In genomic region chr16:73069581-73070262, GRCh38 we compare ENCODE assay signal across 11 cellular contexts. TPM values are rescaled to one million over a fixed set of nuclear protein-coding genes. Genes with fewer than 3 reads are reported as not detected.
DNase-seq lines count a peak whose midpoint lies in the region; ATAC-seq and TF ChIP-seq lines count a peak whose summit lies in the region.
"Had no signal": no experiment of that assay in that cellular context is flagged by ENCODE, and none has a peak within 500 bp of the region (broad histone marks: within the 10 kb centered on the region; RNA-seq: fewer than 3 reads in every experiment).

No MANE protein-coding gene starts in this region.

- no peak for DNase-seq in HFFc6
- DNase-seq in caudate nucleus (lab: John Stamatoyannopoulos, UW) = no peak
- DNase-seq in lower lobe of right lung = no peak
- DNase-seq in stomach = no peak
- no peak for DNase-seq in C1 segment of cervical spinal cord (lab: John Stamatoyannopoulos, UW)
- DNase-seq in NCI-H187 treated with DMSO at 0.1 percent for 48 hours (lab: John Stamatoyannopoulos, UW) = no peak
- DNase-seq: activated CD4-positive, alpha-beta T cell treated with anti-CD3 and anti-CD28 coated beads, Interleukin-2, amount 10 ng/mL, durations not matched to agents 7 days and 5 days had no signal

- intact Hi-C loops in lower lobe of right lung (cut with DNase I) = no loop called here
- intact Hi-C loops in stomach (cut with DNase I; ENCODE audit: low total_unique reads) = no loop called here

- peaks cover 5% of the 10 kb centered on the region; the same call in 1 of the 2 replicates for H3K27me3 Mint-ChIP-seq in HFFc6 (ENCODE audit: insufficient read depth)

- TF ChIP-seq EP300 in stomach (IDR thresholded peaks at IDR 0.05) = no peak

- H3K27me3 ChIP-seq in lower lobe of right lung (ENCODE audit: low read depth) = peaks cover 22% of the 10 kb centered on the region
- H3K27me3 ChIP-seq in stomach = peaks cover 0 to 29% (median 26%) of the 10 kb centered on the region in 3 donors

- no peak for ATAC-seq in lower lobe of right lung
- ATAC-seq in GM19351 (IDR thresholded peaks at IDR 0.05; ENCODE audit: unreplicated experiment) = no peak
- no peak for ATAC-seq in GM18520 (IDR thresholded peaks at IDR 0.05; ENCODE audit: unreplicated experiment)

- peak overlapping the region; percentile 100 for H3K27ac Mint-ChIP-seq in HFFc6
- H3K27ac Mint-ChIP-seq: activated CD4-positive, alpha-beta T cell treated with anti-CD3 and anti-CD28 coated beads, Interleukin-2, amount 10 ng/mL, durations not matched to agents 7 days and 5 days; activated naive CD4-positive, alpha-beta T cell treated with anti-CD3 and anti-CD28 coated beads, Interleukin-2, amount 50 U/mL, for 24 hours had no signal

- 83 to 91% (median 87%) methylated on average over 5 of the region's 5 CpGs for WGBS in stomach, 5 donors

- H3K9me3 Mint-ChIP-seq in HFFc6 = no peaks in the 10 kb centered on the region
- H3K9me3 Mint-ChIP-seq: activated CD4-positive, alpha-beta T cell treated with anti-CD3 and anti-CD28 coated beads, Interleukin-2, amount 10 ng/mL, durations not matched to agents 7 days and 5 days; activated naive CD4-positive, alpha-beta T cell treated with anti-CD3 and anti-CD28 coated beads, Interleukin-2, amount 50 U/mL, for 24 hours had no signal

- H3K36me3 ChIP-seq in lower lobe of right lung = no peaks in the 10 kb centered on the region
- H3K36me3 ChIP-seq in stomach = no peaks in the 10 kb centered on the region

- TF ChIP-seq CTCF in HFFc6 (IDR thresholded peaks at IDR 0.05) = no peak
- TF ChIP-seq CTCF in lower lobe of right lung (IDR thresholded peaks at IDR 0.05) = no peak
- no peak for TF ChIP-seq CTCF in stomach (IDR thresholded peaks at IDR 0.05)

- H3K4me3 ChIP-seq in lower lobe of right lung (no peak overlapping the region), stomach (no peak overlapping the region)
- H3K4me3 ChIP-seq: GM12878 had no signal

- no peaks in the 10 kb centered on the region for H3K36me3 Mint-ChIP-seq in HFFc6 (ENCODE audit: low read depth)
- H3K36me3 Mint-ChIP-seq: activated naive CD4-positive, alpha-beta T cell treated with anti-CD3 and anti-CD28 coated beads, Interleukin-2, amount 50 U/mL, for 24 hours had no signal

- peak overlapping the region; percentile 87; the same call in 1 of the 2 replicates for H3K4me3 Mint-ChIP-seq in HFFc6
- H3K4me3 Mint-ChIP-seq: activated CD4-positive, alpha-beta T cell treated with anti-CD3 and anti-CD28 coated beads, Interleukin-2, amount 10 ng/mL, durations not matched to agents 7 days and 5 days had no signal

- H3K4me1 ChIP-seq in lower lobe of right lung (peaks cover 62% of the 10 kb centered on the region), stomach (peaks cover 28 to 70% (median 53%) of the 10 kb centered on the region in 4 donors)

- H3K9me3 ChIP-seq in lower lobe of right lung (no peaks in the 10 kb centered on the region), stomach (no peaks in the 10 kb centered on the region)

- no peak for TF ChIP-seq POLR2A in stomach (IDR thresholded peaks at IDR 0.05)

- H3K27ac ChIP-seq in caudate nucleus (ENCODE audit: low read depth, low read length) (peak overlapping the region; percentile 73), lower lobe of right lung (peak overlapping the region; percentile 86), stomach (peak overlapping the region in 4 of 5 donors; percentile 78 to 87 (median 84))

- H3K4me1 Mint-ChIP-seq in HFFc6 (ENCODE audit: low read depth) = peaks cover 66% of the 10 kb centered on the region
- H3K4me1 Mint-ChIP-seq: activated naive CD4-positive, alpha-beta T cell treated with anti-CD3 and anti-CD28 coated beads, Interleukin-2, amount 50 U/mL, for 24 hours had no signal

RNA-seq across cellular contexts. Expression of gene ZFHX3, which starts 21.8 kb away (rescaled TPM):
- total RNA-seq in HFFc6 (2021; fragmentation: NEBNext Ultra II Directional; extraction: Animal tissue kit (Norgen Biotek cat#: 25700)) = 10 to 100 TPM; 14.5 to 25.8 (median 15.8) TPM
- total RNA-seq in lower lobe of right lung (29.3 TPM), stomach (10 to 100 TPM; 11.7 to 27.5 (median 13.6) TPM)
- polyA plus RNA-seq in stomach = 1 to 10 TPM; 1.1 to 2.1 (median 1.5) TPM
